20 cellular contexts compared by ENCODE assay signal in the genomic region with DNA sequence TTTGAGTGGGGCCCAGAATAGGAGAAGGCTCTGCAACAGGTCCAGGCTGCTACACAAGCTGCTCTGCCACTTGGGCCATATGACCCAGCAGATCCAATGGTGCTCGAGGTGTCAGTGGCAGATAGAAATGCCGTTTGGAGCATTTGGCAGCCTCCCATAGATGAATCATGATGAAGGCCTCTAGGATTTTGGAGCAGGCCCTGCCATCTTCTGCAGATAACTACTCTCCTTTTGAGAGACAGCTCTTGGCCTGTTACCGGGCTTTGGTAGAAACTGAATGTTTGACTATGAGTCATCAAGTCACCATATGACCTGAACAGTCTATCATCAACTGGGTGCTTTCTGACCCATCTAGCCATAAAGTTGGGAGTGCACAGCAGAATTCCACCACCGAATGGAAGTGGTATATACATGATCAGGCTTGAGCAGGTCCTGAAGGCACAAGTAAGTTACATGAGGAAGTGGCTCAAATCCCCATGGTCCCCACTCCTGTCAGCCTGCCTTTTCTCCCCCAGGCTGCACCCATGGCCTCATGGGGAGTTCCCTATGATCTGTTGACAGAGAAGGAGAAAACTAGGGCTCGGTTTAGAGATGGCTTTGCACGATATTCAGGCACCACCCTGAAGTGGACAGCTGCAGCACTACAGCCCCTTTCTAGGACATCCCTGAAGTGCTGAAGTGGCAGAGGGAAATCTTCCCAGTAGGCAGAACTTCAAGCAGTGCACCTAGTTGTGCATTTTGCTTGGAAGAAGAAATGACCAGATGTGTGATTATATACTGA.
A peak's percentile ranks its signal among the peaks of the same experiment; 100 is the strongest.
DNase-seq lines count a peak whose midpoint lies in the region; ATAC-seq and TF ChIP-seq lines count a peak whose summit lies in the region.
"Had no signal": no experiment of that assay in that cellular context is flagged by ENCODE, and none has a peak within 500 bp of the region (broad histone marks: within the 10 kb centered on the region; RNA-seq: fewer than 3 reads in every experiment).

No MANE protein-coding gene starts in this region.

- peaks cover 48% of the 10 kb centered on the region for H3K9me3 Mint-ChIP-seq in progenitor cell of endocrine pancreas (ENCODE audit: low read depth)

- H3K4me3 Mint-ChIP-seq in progenitor cell of endocrine pancreas (ENCODE audit: low read depth): no peak overlapping the region
- H3K4me3 Mint-ChIP-seq: activated naive CD8-positive, alpha-beta T cell; activated T-helper 1 cell treated with anti-CD3 and anti-CD28 coated beads, Interleukin-12 subunit alpha, Interleukin-12 subunit beta, Interleukin-2, Interleukin-4 antibody, amounts not matched to agents 30 ng/mL and 10 ng/mL and 1 ng/mL, durations not matched to agents 14 hours and 24 hours and 36 hours; stimulated activated naive CD8-positive, alpha-beta T cell treated with anti-CD3 and anti-CD28 coated beads, Interleukin-15, Interleukin-2, amounts not matched to agents 100 ng/mL and 50 ng/mL, for 24 hours; T-cell had no signal

- DNase-seq in GM04504 (ENCODE audit: low read depth): peak; percentile 28
- DNase-seq in HT1080 (ENCODE audit: low read depth): peak; percentile 59
- DNase-seq in cardiac fibroblast (ENCODE audit: low read depth in 2 of 2): peak; percentile 3 to 6
- no peak for DNase-seq in progenitor cell of endocrine pancreas (ENCODE audit: low spot score, unreplicated experiment)
- no peak for DNase-seq in activated effector memory CD4-positive, alpha-beta T cell treated with anti-CD3 and anti-CD28 coated beads, Interleukin-2, amount 50 U/mL, for 16 hours
- DNase-seq: activated CD4-positive, alpha-beta T cell treated with anti-CD3 and anti-CD28 coated beads for 4 hours; DMS79 treated with DMSO at 0.1 percent for 48 hours; effector memory CD4-positive, alpha-beta T cell; NCI-H69; SHP77 treated with DMSO at 0.1 percent for 48 hours; stimulated activated CD4-positive, alpha-beta T cell treated with anti-CD3 and anti-CD28 coated beads, Interleukin-4, amount 100 ng/mL, for 1 hour; T-cell; transverse colon had no signal

- H3K27ac Mint-ChIP-seq in progenitor cell of endocrine pancreas: peak overlapping the region; percentile 14
- H3K27ac Mint-ChIP-seq: activated naive CD8-positive, alpha-beta T cell; activated T-helper 1 cell treated with anti-CD3 and anti-CD28 coated beads, Interleukin-12 subunit alpha, Interleukin-12 subunit beta, Interleukin-2, Interleukin-4 antibody, amounts not matched to agents 30 ng/mL and 10 ng/mL and 1 ng/mL, durations not matched to agents 14 hours and 24 hours and 36 hours; stimulated activated naive CD8-positive, alpha-beta T cell treated with anti-CD3 and anti-CD28 coated beads, Interleukin-15, Interleukin-2, amounts not matched to agents 100 ng/mL and 50 ng/mL, for 24 hours; T-cell had no signal

- TF ChIP-seq CTCF in cardiac fibroblast (IDR thresholded peaks at IDR 0.05; ENCODE audit: low read depth, low read length): no peak
- TF ChIP-seq CTCF in progenitor cell of endocrine pancreas (IDR thresholded peaks at IDR 0.05; ENCODE audit: unreplicated experiment): no peak

- H3K36me3 Mint-ChIP-seq in progenitor cell of endocrine pancreas (ENCODE audit: insufficient read depth): peaks cover 5% of the 10 kb centered on the region
- H3K36me3 Mint-ChIP-seq: T-cell had no signal

- H3K4me3 ChIP-seq in cardiac fibroblast (replicated peaks in 1 of 2; ENCODE audit: low read depth in 2 of 2, low read length in 2 of 2): no peak overlapping the region
- H3K4me3 ChIP-seq: smooth muscle cell, transverse colon had no signal

- H3K4me1 Mint-ChIP-seq in progenitor cell of endocrine pancreas (ENCODE audit: low read depth): no peaks in the 10 kb centered on the region
- H3K4me1 Mint-ChIP-seq: T-cell had no signal

- no peak for ATAC-seq in GM21717 (IDR thresholded peaks at IDR 0.05; ENCODE audit: unreplicated experiment)
- ATAC-seq in GM19324 (IDR thresholded peaks at IDR 0.05; ENCODE audit: low FRiP score, unreplicated experiment): no peak
- no peak for ATAC-seq in GM21528 (IDR thresholded peaks at IDR 0.05; ENCODE audit: low FRiP score, unreplicated experiment)
- ATAC-seq: T-cell had no signal

- H3K27me3 Mint-ChIP-seq in progenitor cell of endocrine pancreas: no peaks in the 10 kb centered on the region
- H3K27me3 Mint-ChIP-seq: stimulated activated naive CD8-positive, alpha-beta T cell treated with anti-CD3 and anti-CD28 coated beads, Interleukin-15, Interleukin-2, amounts not matched to agents 100 ng/mL and 50 ng/mL, for 24 hours; T-cell had no signal

Comparison
In these comparisons a context has a peak if more than half of its experiments do, and no peak if none do; other contexts are left out.
1. DNase-seq: peak in GM04504 (single experiment), HT1080 (single experiment) and cardiac fibroblast (2 of 2); none in progenitor cell of endocrine pancreas (single experiment) and activated effector memory CD4-positive, alpha-beta T cell treated with anti-CD3 and anti-CD28 coated beads, Interleukin-2, amount 50 U/mL, for 16 hours (single experiment).